10 cellular contexts compared by ENCODE assay signal in genomic region chr14:72812292-72812851, GRCh38.
DNase-seq lines count a peak whose midpoint lies in the region; ATAC-seq and TF ChIP-seq lines count a peak whose summit lies in the region.
"Had no signal": no experiment of that assay in that cellular context is flagged by ENCODE, and none has a peak within 500 bp of the region (broad histone marks: within the 10 kb centered on the region; RNA-seq: fewer than 3 reads in every experiment).

No MANE protein-coding gene starts in this region.

- H3K4me1 ChIP-seq in SK-N-SH (ENCODE audit: control insufficient read depth in 1 of 2, insufficient read depth in 2 of 2, low read depth in 1 of 2, low read length in 1 of 2), result peaks cover 0 to 13% of the 10 kb centered on the region in 2 experiments; a peak in 1 of 4 replicates

- no peak overlapping the region for H3K4me3 ChIP-seq in SK-N-SH (ENCODE audit: low read depth in 2 of 2, low read length in 1 of 2)

- no peak overlapping the region for H2AFZ ChIP-seq in SK-N-SH (ENCODE audit: low read depth)

- H3F3A ChIP-seq in SK-N-SH (replicated peaks; ENCODE audit: insufficient read depth), result no peaks in the 10 kb centered on the region

- intact Hi-C loops in Right ventricle myocardium superior (cut with DNase I), result loop anchor here (2.0 kb wide), 1 partner anchor 80 kb away; no protein-coding TSS in a partner anchor

- H3K36me3 ChIP-seq in SK-N-SH (replicated peaks in 1 of 2; ENCODE audit: control insufficient read depth in 1 of 2, insufficient read depth in 2 of 2, low read length in 1 of 2), result no peaks in the 10 kb centered on the region

- DNase-seq in astrocyte of the hippocampus (ENCODE audit: low read depth, low spot score), result peak; percentile 65
- DNase-seq in Right ventricle myocardium superior, result peak; percentile 83
- peak; percentile 48 for DNase-seq in midbrain (lab: John Stamatoyannopoulos, UW)
- DNase-seq in substantia nigra (lab: John Stamatoyannopoulos, UW), result peak in 43 of 49 donors; percentile 27 to 91 (median 59)
- no peak for DNase-seq in NCI-H1436 (lab: John Stamatoyannopoulos, UW)
- DNase-seq in glomerular visceral epithelial cell (ENCODE audit: extremely low spot score), result no peak
- DNase-seq in SK-N-SH, result no peak
- DNase-seq in activated CD8-positive, alpha-beta memory T cell treated with anti-CD3 and anti-CD28 coated beads for 24 hours, result no peak
- DNase-seq: CD4-positive, alpha-beta T cell; NCI-H748 treated with DMSO at 0.1 percent for 48 hours had no signal

- no peaks in the 10 kb centered on the region for H4K20me1 ChIP-seq in SK-N-SH (ENCODE audit: insufficient read depth)

- H3K9ac ChIP-seq in SK-N-SH, result no peak overlapping the region

- no peak for TF ChIP-seq RAD21 in SK-N-SH (IDR thresholded peaks at IDR 0.05; ENCODE audit: low read length)

- TF ChIP-seq CTCF in SK-N-SH (IDR thresholded peaks at IDR 0.05), result no peak

- WGBS in SK-N-SH (ENCODE audit: low lambda C conversion rate), result 73% methylated on average over 15 of the region's 17 CpGs

- no peaks in the 10 kb centered on the region for H3K9me3 ChIP-seq in SK-N-SH

- no peak for TF ChIP-seq EP300 in SK-N-SH (IDR thresholded peaks at IDR 0.05; ENCODE audit: borderline replicate concordance in 1 of 2, low read depth in 1 of 2, low read length in 1 of 2)

- no peaks in the 10 kb centered on the region for H3K9me2 ChIP-seq in SK-N-SH

- POLR2A ChIA-PET in SK-N-SH (lab: Yijun Ruan, JAX), result no interaction called here

- H3K27me3 ChIP-seq in SK-N-SH (ENCODE audit: insufficient read depth), result no peaks in the 10 kb centered on the region

- H3K27ac ChIP-seq in substantia nigra (ENCODE audit: low read depth, low read length, poor library complexity, severe bottlenecking) (peak overlapping the region; percentile 76), SK-N-SH (ENCODE audit: low read depth in 2 of 2, low read length in 1 of 2) (no peak overlapping the region)

- no peak overlapping the region for H3K4me2 ChIP-seq in SK-N-SH

- peak; percentile 91 for ATAC-seq in Right ventricle myocardium superior (ENCODE audit: poor library complexity)

- CTCF ChIA-PET in SK-N-SH (lab: Yijun Ruan, JAX), result interaction anchor here (1.1 to 1.3 kb wide), 2 partner anchors 21 to 93 kb away, joined by 3 to 4 read pairs; no protein-coding TSS in a partner anchor

- H3K79me2 ChIP-seq in SK-N-SH (ENCODE audit: insufficient read depth), result no peaks in the 10 kb centered on the region

TF ChIP-seq in SK-N-SH, 30 proteins besides CTCF, POLR2A, EP300 and RAD21:
- TF ChIP-seq FOXJ3 (CRISPR knock-in tag; IDR thresholded peaks at IDR 0.05) (no peak), NRF1 (IDR thresholded peaks at IDR 0.05; ENCODE audit: low read depth, low read length) (no peak), FOSL2 (IDR thresholded peaks at IDR 0.05; ENCODE audit: borderline replicate concordance, low read depth) (no peak), SIN3A (IDR thresholded peaks at IDR 0.05; ENCODE audit: borderline replicate concordance, low read depth, low read length) (no peak), RFX5 (IDR thresholded peaks at IDR 0.05; ENCODE audit: low read length) (no peak), EZH2phosphoT487 (IDR thresholded peaks at IDR 0.05; ENCODE audit: borderline replicate concordance, low read depth) (no peak), RCOR1 (IDR thresholded peaks at IDR 0.05; ENCODE audit: low read length) (no peak), YY1 (IDR thresholded peaks at IDR 0.05; ENCODE audit: low read depth) (no peak), IRF3 (IDR thresholded peaks at IDR 0.05; ENCODE audit: low read depth, low read length) (no peak), TCF12 (IDR thresholded peaks at IDR 0.05) (no peak), GATA2 (CRISPR knock-in tag; IDR thresholded peaks at IDR 0.05) (no peak), RXRA (IDR thresholded peaks at IDR 0.05; ENCODE audit: borderline replicate concordance, low read depth) (no peak)

Comparison
In these comparisons a context has a peak if more than half of its experiments do, and no peak if none do; other contexts are left out.
1. DNase-seq: peak in astrocyte of the hippocampus (single experiment), Right ventricle myocardium superior (single experiment), midbrain (single experiment) and substantia nigra (43 of 49); none in NCI-H1436 (single experiment), glomerular visceral epithelial cell (single experiment), SK-N-SH (single experiment) and activated CD8-positive, alpha-beta memory T cell treated with anti-CD3 and anti-CD28 coated beads for 24 hours (single experiment).